Comparison of ENCODE assay signal across 1 cellular context in the genomic region with DNA sequence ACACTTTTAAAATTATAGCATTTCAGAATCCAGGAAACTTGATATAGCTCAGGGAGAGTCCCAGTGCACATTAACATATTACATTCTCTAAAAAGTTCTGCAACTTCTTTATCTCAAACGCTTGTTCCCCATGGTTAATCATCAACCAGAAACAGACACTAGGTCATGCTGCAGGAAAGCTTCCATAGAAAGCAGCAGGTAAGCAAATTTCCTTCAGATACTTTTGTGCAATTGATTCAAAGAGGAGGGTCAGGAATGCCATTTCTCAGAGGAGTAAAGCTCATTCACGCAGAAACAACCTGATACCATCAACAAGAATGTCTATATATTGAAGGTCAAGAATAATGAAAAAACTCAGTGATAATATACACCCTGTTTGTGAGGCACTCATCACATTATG.
TF ChIP-seq lines count a peak whose summit lies in the region.

No MANE protein-coding gene starts in this region.

TF ChIP-seq in HepG2, 621 proteins besides CTCF, POLR2A, EP300 and RAD21 (continued from another document and continues in another):
- TF ChIP-seq JUN (CRISPR knock-in tag; IDR thresholded peaks at IDR 0.05) (no peak), ZNF121 (CRISPR knock-in tag; IDR thresholded peaks at IDR 0.05) (no peak), SNRNP70 (IDR thresholded peaks at IDR 0.05; ENCODE audit: low read depth, low read length) (no peak), FOXJ3 (CRISPR knock-in tag; IDR thresholded peaks at IDR 0.05; ENCODE audit: borderline replicate concordance) (no peak), ZFP37 (CRISPR knock-in tag; IDR thresholded peaks at IDR 0.05; ENCODE audit: borderline replicate concordance) (no peak), THYN1 (CRISPR knock-in tag; IDR thresholded peaks at IDR 0.05; ENCODE audit: borderline replicate concordance, low read depth) (no peak), HNF4A (CRISPR knock-in tag; IDR thresholded peaks at IDR 0.05) (no peak), KLF9 (CRISPR knock-in tag; IDR thresholded peaks at IDR 0.05; ENCODE audit: low read depth) (no peak), TP53 (CRISPR knock-in tag; conservative IDR thresholded peaks at IDR 0.05) (0 out of 2 replicates have a peak, but pooled peaks have one; percentile 54), KDM4B (CRISPR knock-in tag; IDR thresholded peaks at IDR 0.05) (no peak), ZBTB21 (CRISPR knock-in tag; IDR thresholded peaks at IDR 0.05) (no peak), SMAD1 (CRISPR knock-in tag; IDR thresholded peaks at IDR 0.05; ENCODE audit: borderline replicate concordance, low read depth) (no peak), ZNF431 (CRISPR knock-in tag; IDR thresholded peaks at IDR 0.05; ENCODE audit: borderline replicate concordance, low read depth) (no peak), JUND (CRISPR knock-in tag; IDR thresholded peaks at IDR 0.05) (no peak), ZNF549 (CRISPR knock-in tag; IDR thresholded peaks at IDR 0.05) (no peak), ZNF556 (CRISPR knock-in tag; IDR thresholded peaks at IDR 0.05; ENCODE audit: borderline replicate concordance) (no peak), ZNF75D (CRISPR knock-in tag; IDR thresholded peaks at IDR 0.05; ENCODE audit: borderline replicate concordance) (no peak), ELF3 (CRISPR knock-in tag; IDR thresholded peaks at IDR 0.05) (no peak; the same call in 1 of the 2 replicates), HOXD1 (CRISPR knock-in tag; IDR thresholded peaks at IDR 0.05) (no peak), TAF1 (CRISPR knock-in tag; IDR thresholded peaks at IDR 0.05) (no peak), DMAP1 (CRISPR knock-in tag; IDR thresholded peaks at IDR 0.05) (no peak), BCL6 (CRISPR knock-in tag; IDR thresholded peaks at IDR 0.05) (peak; percentile 67), FOXK2 (IDR thresholded peaks at IDR 0.05) (no peak), KLF16 (CRISPR knock-in tag; IDR thresholded peaks at IDR 0.05) (no peak), HHEX (CRISPR knock-in tag; IDR thresholded peaks at IDR 0.05) (no peak), ZMYM3 (CRISPR knock-in tag; IDR thresholded peaks at IDR 0.05) (no peak), TOPORS (CRISPR knock-in tag; IDR thresholded peaks at IDR 0.05) (no peak), ZEB1 (IDR thresholded peaks at IDR 0.05; ENCODE audit: insufficient replicate concordance, low read depth) (no peak), HNRNPUL1 (IDR thresholded peaks at IDR 0.05; ENCODE audit: low read depth, low read length) (peak; percentile 86; the same call in 1 of the 2 replicates), RAD51 (IDR thresholded peaks at IDR 0.05; ENCODE audit: borderline replicate concordance) (no peak)
- TF ChIP-seq, protein P1, sequence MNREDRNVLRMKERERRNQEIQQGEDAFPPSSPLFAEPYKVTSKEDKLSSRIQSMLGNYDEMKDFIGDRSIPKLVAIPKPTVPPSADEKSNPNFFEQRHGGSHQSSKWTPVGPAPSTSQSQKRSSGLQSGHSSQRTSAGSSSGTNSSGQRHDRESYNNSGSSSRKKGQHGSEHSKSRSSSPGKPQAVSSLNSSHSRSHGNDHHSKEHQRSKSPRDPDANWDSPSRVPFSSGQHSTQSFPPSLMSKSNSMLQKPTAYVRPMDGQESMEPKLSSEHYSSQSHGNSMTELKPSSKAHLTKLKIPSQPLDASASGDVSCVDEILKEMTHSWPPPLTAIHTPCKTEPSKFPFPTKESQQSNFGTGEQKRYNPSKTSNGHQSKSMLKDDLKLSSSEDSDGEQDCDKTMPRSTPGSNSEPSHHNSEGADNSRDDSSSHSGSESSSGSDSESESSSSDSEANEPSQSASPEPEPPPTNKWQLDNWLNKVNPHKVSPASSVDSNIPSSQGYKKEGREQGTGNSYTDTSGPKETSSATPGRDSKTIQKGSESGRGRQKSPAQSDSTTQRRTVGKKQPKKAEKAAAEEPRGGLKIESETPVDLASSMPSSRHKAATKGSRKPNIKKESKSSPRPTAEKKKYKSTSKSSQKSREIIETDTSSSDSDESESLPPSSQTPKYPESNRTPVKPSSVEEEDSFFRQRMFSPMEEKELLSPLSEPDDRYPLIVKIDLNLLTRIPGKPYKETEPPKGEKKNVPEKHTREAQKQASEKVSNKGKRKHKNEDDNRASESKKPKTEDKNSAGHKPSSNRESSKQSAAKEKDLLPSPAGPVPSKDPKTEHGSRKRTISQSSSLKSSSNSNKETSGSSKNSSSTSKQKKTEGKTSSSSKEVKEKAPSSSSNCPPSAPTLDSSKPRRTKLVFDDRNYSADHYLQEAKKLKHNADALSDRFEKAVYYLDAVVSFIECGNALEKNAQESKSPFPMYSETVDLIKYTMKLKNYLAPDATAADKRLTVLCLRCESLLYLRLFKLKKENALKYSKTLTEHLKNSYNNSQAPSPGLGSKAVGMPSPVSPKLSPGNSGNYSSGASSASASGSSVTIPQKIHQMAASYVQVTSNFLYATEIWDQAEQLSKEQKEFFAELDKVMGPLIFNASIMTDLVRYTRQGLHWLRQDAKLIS (CRISPR knock-in tag; IDR thresholded peaks at IDR 0.05) = no peak
- TF ChIP-seq, protein P2, sequence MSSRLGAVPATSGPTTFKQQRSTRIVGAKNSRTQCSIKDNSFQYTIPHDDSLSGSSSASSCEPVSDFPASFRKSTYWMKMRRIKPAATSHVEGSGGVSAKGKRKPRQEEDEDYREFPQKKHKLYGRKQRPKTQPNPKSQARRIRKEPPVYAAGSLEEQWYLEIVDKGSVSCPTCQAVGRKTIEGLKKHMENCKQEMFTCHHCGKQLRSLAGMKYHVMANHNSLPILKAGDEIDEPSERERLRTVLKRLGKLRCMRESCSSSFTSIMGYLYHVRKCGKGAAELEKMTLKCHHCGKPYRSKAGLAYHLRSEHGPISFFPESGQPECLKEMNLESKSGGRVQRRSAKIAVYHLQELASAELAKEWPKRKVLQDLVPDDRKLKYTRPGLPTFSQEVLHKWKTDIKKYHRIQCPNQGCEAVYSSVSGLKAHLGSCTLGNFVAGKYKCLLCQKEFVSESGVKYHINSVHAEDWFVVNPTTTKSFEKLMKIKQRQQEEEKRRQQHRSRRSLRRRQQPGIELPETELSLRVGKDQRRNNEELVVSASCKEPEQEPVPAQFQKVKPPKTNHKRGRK (CRISPR knock-in tag; IDR thresholded peaks at IDR 0.05) = no peak
- TF ChIP-seq, protein P3, sequence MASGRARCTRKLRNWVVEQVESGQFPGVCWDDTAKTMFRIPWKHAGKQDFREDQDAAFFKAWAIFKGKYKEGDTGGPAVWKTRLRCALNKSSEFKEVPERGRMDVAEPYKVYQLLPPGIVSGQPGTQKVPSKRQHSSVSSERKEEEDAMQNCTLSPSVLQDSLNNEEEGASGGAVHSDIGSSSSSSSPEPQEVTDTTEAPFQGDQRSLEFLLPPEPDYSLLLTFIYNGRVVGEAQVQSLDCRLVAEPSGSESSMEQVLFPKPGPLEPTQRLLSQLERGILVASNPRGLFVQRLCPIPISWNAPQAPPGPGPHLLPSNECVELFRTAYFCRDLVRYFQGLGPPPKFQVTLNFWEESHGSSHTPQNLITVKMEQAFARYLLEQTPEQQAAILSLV (CRISPR knock-in tag; IDR thresholded peaks at IDR 0.05; ENCODE audit: borderline replicate concordance) = no peak
- TF ChIP-seq, protein P4, sequence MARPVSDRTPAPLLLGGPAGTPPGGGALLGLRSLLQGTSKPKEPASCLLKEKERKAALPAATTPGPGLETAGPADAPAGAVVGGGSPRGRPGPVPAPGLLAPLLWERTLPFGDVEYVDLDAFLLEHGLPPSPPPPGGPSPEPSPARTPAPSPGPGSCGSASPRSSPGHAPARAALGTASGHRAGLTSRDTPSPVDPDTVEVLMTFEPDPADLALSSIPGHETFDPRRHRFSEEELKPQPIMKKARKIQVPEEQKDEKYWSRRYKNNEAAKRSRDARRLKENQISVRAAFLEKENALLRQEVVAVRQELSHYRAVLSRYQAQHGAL (CRISPR knock-in tag; IDR thresholded peaks at IDR 0.05; ENCODE audit: not compliant biosample characterization) = no peak
- TF ChIP-seq, protein P5, sequence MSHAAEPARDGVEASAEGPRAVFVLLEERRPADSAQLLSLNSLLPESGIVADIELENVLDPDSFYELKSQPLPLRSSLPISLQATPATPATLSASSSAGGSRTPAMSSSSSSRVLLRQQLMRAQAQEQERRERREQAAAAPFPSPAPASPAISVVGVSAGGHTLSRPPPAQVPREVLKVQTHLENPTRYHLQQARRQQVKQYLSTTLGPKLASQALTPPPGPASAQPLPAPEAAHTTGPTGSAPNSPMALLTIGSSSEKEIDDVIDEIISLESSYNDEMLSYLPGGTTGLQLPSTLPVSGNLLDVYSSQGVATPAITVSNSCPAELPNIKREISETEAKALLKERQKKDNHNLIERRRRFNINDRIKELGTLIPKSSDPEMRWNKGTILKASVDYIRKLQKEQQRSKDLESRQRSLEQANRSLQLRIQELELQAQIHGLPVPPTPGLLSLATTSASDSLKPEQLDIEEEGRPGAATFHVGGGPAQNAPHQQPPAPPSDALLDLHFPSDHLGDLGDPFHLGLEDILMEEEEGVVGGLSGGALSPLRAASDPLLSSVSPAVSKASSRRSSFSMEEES (CRISPR knock-in tag; IDR thresholded peaks at IDR 0.05) = no peak
- TF ChIP-seq, protein P6, sequence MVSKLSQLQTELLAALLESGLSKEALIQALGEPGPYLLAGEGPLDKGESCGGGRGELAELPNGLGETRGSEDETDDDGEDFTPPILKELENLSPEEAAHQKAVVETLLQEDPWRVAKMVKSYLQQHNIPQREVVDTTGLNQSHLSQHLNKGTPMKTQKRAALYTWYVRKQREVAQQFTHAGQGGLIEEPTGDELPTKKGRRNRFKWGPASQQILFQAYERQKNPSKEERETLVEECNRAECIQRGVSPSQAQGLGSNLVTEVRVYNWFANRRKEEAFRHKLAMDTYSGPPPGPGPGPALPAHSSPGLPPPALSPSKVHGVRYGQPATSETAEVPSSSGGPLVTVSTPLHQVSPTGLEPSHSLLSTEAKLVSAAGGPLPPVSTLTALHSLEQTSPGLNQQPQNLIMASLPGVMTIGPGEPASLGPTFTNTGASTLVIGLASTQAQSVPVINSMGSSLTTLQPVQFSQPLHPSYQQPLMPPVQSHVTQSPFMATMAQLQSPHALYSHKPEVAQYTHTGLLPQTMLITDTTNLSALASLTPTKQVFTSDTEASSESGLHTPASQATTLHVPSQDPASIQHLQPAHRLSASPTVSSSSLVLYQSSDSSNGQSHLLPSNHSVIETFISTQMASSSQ (IDR thresholded peaks at IDR 0.05; ENCODE audit: low read depth) = peak; percentile 91
- TF ChIP-seq, protein P6 (CRISPR knock-in tag; IDR thresholded peaks at IDR 0.05; ENCODE audit: borderline replicate concordance) = peak; percentile 85; the same call in 1 of the 2 replicates
- TF ChIP-seq, protein P7, sequence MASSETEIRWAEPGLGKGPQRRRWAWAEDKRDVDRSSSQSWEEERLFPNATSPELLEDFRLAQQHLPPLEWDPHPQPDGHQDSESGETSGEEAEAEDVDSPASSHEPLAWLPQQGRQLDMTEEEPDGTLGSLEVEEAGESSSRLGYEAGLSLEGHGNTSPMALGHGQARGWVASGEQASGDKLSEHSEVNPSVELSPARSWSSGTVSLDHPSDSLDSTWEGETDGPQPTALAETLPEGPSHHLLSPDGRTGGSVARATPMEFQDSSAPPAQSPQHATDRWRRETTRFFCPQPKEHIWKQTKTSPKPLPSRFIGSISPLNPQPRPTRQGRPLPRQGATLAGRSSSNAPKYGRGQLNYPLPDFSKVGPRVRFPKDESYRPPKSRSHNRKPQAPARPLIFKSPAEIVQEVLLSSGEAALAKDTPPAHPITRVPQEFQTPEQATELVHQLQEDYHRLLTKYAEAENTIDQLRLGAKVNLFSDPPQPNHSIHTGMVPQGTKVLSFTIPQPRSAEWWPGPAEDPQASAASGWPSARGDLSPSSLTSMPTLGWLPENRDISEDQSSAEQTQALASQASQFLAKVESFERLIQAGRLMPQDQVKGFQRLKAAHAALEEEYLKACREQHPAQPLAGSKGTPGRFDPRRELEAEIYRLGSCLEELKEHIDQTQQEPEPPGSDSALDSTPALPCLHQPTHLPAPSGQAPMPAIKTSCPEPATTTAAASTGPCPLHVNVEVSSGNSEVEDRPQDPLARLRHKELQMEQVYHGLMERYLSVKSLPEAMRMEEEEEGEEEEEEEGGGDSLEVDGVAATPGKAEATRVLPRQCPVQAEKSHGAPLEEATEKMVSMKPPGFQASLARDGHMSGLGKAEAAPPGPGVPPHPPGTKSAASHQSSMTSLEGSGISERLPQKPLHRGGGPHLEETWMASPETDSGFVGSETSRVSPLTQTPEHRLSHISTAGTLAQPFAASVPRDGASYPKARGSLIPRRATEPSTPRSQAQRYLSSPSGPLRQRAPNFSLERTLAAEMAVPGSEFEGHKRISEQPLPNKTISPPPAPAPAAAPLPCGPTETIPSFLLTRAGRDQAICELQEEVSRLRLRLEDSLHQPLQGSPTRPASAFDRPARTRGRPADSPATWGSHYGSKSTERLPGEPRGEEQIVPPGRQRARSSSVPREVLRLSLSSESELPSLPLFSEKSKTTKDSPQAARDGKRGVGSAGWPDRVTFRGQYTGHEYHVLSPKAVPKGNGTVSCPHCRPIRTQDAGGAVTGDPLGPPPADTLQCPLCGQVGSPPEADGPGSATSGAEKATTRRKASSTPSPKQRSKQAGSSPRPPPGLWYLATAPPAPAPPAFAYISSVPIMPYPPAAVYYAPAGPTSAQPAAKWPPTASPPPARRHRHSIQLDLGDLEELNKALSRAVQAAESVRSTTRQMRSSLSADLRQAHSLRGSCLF (CRISPR knock-in tag; IDR thresholded peaks at IDR 0.05; ENCODE audit: borderline replicate concordance) = no peak
- TF ChIP-seq, protein P8, sequence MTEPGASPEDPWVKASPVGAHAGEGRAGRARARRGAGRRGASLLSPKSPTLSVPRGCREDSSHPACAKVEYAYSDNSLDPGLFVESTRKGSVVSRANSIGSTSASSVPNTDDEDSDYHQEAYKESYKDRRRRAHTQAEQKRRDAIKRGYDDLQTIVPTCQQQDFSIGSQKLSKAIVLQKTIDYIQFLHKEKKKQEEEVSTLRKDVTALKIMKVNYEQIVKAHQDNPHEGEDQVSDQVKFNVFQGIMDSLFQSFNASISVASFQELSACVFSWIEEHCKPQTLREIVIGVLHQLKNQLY (CRISPR knock-in tag; IDR thresholded peaks at IDR 0.05) = no peak
- TF ChIP-seq, protein P9, sequence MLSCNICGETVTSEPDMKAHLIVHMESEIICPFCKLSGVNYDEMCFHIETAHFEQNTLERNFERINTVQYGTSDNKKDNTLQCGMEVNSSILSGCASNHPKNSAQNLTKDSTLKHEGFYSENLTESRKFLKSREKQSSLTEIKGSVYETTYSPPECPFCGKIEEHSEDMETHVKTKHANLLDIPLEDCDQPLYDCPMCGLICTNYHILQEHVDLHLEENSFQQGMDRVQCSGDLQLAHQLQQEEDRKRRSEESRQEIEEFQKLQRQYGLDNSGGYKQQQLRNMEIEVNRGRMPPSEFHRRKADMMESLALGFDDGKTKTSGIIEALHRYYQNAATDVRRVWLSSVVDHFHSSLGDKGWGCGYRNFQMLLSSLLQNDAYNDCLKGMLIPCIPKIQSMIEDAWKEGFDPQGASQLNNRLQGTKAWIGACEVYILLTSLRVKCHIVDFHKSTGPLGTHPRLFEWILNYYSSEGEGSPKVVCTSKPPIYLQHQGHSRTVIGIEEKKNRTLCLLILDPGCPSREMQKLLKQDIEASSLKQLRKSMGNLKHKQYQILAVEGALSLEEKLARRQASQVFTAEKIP (CRISPR knock-in tag; IDR thresholded peaks at IDR 0.05; ENCODE audit: borderline replicate concordance) = no peak
